ENCODE assay signal across 10 cellular contexts in the genomic region with DNA sequence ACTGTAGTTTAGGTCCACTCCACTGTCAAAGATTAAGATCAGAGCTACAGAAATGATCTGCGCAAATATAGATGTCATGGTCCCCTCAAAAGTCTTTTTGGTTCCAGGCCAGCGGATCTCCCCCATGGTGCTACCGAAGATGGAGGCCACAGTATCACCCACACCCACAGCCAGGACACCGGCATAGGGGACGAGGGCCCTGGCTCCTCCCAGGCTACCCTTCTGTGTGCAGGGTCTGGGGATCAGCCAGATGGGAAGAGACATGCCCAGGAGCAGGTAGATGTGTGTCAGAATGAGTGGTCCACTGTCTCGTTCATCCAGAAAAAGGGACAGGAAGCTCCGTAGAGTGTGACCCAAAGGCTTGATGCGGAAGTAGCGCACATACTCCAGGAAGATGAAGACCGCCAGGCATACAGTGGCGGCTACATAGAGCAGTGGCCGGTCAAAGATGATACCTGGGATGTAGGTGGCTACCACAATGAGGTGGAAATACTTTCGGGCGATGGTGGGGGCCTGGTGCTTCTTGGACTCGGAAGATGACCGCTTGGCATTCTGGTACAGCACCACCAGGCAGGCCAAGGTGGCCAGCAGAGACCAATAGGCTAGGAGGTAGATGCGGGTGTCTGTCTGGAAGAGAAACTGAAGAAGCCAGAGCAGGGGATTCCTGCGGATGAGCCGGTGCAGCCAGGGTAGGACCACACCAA. TPM values are rescaled to one million over a fixed set of nuclear protein-coding genes. Genes with fewer than 3 reads are reported as not detected.
DNase-seq lines count a peak whose midpoint lies in the region; ATAC-seq and TF ChIP-seq lines count a peak whose summit lies in the region.
"Had no signal": no experiment of that assay in that cellular context is flagged by ENCODE, and none has a peak within 500 bp of the region (broad histone marks: within the 10 kb centered on the region; RNA-seq: fewer than 3 reads in every experiment).

No MANE protein-coding gene starts in this region.

- H3K27me3 Mint-ChIP-seq in activated CD8-positive, alpha-beta memory T cell treated with anti-CD3 and anti-CD28 coated beads, Interleukin-2, amount 10 ng/mL, durations not matched to agents 7 days and 5 days, result no peaks in the 10 kb centered on the region
- H3K27me3 Mint-ChIP-seq in activated B cell treated with CpG ODN at 0.5 μM for 24 hours, result no peaks in the 10 kb centered on the region

- H3K36me3 ChIP-seq in iPS-15b (ENCODE audit: control insufficient read depth, insufficient read depth, low read length), result peaks cover 4% of the 10 kb centered on the region

- CTCF ChIA-PET in activated CD8-positive, alpha-beta memory T cell treated with anti-CD3 and anti-CD28 coated beads, Interleukin-2, amount 10 ng/mL, durations not matched to agents 7 days and 5 days (lab: Charles Lee), result interaction anchor here (0.6 kb wide), 1 partner anchor 110 kb away, joined by 3 read pairs; no protein-coding TSS in a partner anchor
- CTCF ChIA-PET in activated B cell treated with CpG ODN at 0.5 μM for 24 hours (lab: Charles Lee), result interaction anchor here (0.6 to 1.1 kb wide), 2 partner anchors 17 to 194 kb away, joined by 3 to 4 read pairs; no protein-coding TSS in a partner anchor

- H3K4me3 Mint-ChIP-seq in activated CD8-positive, alpha-beta memory T cell treated with anti-CD3 and anti-CD28 coated beads, Interleukin-2, amount 10 ng/mL, durations not matched to agents 7 days and 5 days, result peak overlapping the region; percentile 99
- peak overlapping the region; percentile 98 for H3K4me3 Mint-ChIP-seq in activated B cell treated with CpG ODN at 0.5 μM for 24 hours
- peak overlapping the region; percentile 96 for H3K4me3 Mint-ChIP-seq in stimulated activated effector memory CD8-positive, alpha-beta T cell treated with anti-CD3 and anti-CD28 coated beads, Interleukin-12 subunit alpha, Interleukin-12 subunit beta, amount 100 ng/mL, for 72 hours

- POLR2A ChIA-PET in activated B cell treated with CpG ODN at 0.5 μM for 24 hours (lab: Charles Lee), result interaction anchor here (1.3 kb wide), 1 partner anchor 21 kb away, joined by 3 read pairs; no protein-coding TSS in a partner anchor

- H3K9ac ChIP-seq in iPS-15b (ENCODE audit: low read depth, low read length), result no peak overlapping the region

- no peak overlapping the region for H3K27ac Mint-ChIP-seq in activated CD8-positive, alpha-beta memory T cell treated with anti-CD3 and anti-CD28 coated beads, Interleukin-2, amount 10 ng/mL, durations not matched to agents 7 days and 5 days
- peak overlapping the region; percentile 51 for H3K27ac Mint-ChIP-seq in activated B cell treated with CpG ODN at 0.5 μM for 24 hours
- peak overlapping the region; percentile 98 for H3K27ac Mint-ChIP-seq in stimulated activated effector memory CD8-positive, alpha-beta T cell treated with anti-CD3 and anti-CD28 coated beads, Interleukin-12 subunit alpha, Interleukin-12 subunit beta, amount 100 ng/mL, for 72 hours

- peak overlapping the region; percentile 92 for H3K4me3 ChIP-seq in iPS-15b (ENCODE audit: low read depth, low read length)

- TF ChIP-seq CTCF in activated B cell treated with CpG ODN at 0.5 μM for 24 hours (IDR thresholded peaks at IDR 0.05), result no peak

- H3K27me3 ChIP-seq in iPS-15b (ENCODE audit: control insufficient read depth, insufficient read depth, low read length), result no peaks in the 10 kb centered on the region

- H3K4me1 ChIP-seq in iPS-15b (ENCODE audit: control insufficient read depth, insufficient read depth, low read length), result peaks cover 2% of the 10 kb centered on the region

- no peaks in the 10 kb centered on the region for H3K9me3 ChIP-seq in iPS-15b (ENCODE audit: control insufficient read depth, insufficient read depth, low read length)

- no peaks in the 10 kb centered on the region for H3K9me3 Mint-ChIP-seq in activated CD8-positive, alpha-beta memory T cell treated with anti-CD3 and anti-CD28 coated beads, Interleukin-2, amount 10 ng/mL, durations not matched to agents 7 days and 5 days (ENCODE audit: low read depth)
- H3K9me3 Mint-ChIP-seq in activated B cell treated with CpG ODN at 0.5 μM for 24 hours, result no peaks in the 10 kb centered on the region
- H3K9me3 Mint-ChIP-seq in stimulated activated effector memory CD8-positive, alpha-beta T cell treated with anti-CD3 and anti-CD28 coated beads, Interleukin-12 subunit alpha, Interleukin-12 subunit beta, amount 100 ng/mL, for 72 hours, result no peaks in the 10 kb centered on the region

- ATAC-seq in activated CD8-positive, alpha-beta memory T cell treated with anti-CD3 and anti-CD28 coated beads, Interleukin-2, amount 10 ng/mL, durations not matched to agents 7 days and 5 days, result no peak
- ATAC-seq in activated B cell treated with CpG ODN at 0.5 μM for 24 hours (ENCODE audit: low read depth) (no peak), GM21528 (IDR thresholded peaks at IDR 0.05; ENCODE audit: low FRiP score, unreplicated experiment) (no peak)
- ATAC-seq in stimulated activated effector memory CD8-positive, alpha-beta T cell treated with anti-CD3 and anti-CD28 coated beads, Interleukin-12 subunit alpha, Interleukin-12 subunit beta, amount 100 ng/mL, for 72 hours, result no peak

- no peak for DNase-seq in activated CD8-positive, alpha-beta memory T cell treated with anti-CD3 and anti-CD28 coated beads, Interleukin-2, amount 10 ng/mL, durations not matched to agents 7 days and 5 days
- DNase-seq in activated CD8-positive, alpha-beta memory T cell treated with anti-CD3 and anti-CD28 coated beads, Interleukin-2, amount 50 U/mL, for 48 hours, result no peak
- DNase-seq in activated B cell treated with CpG ODN at 0.5 μM for 24 hours (no peak), A172 (ENCODE audit: low spot score) (no peak)
- DNase-seq in stimulated activated effector memory CD8-positive, alpha-beta T cell treated with anti-CD3 and anti-CD28 coated beads, Interleukin-12 subunit alpha, Interleukin-12 subunit beta, amount 100 ng/mL, for 72 hours (ENCODE audit: low spot score in 2 of 2), result no peak
- DNase-seq in effector CD4-positive, alpha-beta T cell, result no peak
- DNase-seq: activated CD4-positive, alpha-beta T cell treated with anti-CD3 and anti-CD28 coated beads, Interleukin-2, amount 50 U/mL, for 48 hours; NCI-H1417 treated with DMSO at 0.1 percent for 48 hours had no signal

- intact Hi-C loops in activated B cell treated with CpG ODN at 0.5 μM for 24 hours (cut with micrococcal nuclease), result loop anchor here (10.0 kb wide), 1 partner anchor 241 kb away; a partner anchor contains a TSS

- H3K4me1 Mint-ChIP-seq in activated CD8-positive, alpha-beta memory T cell treated with anti-CD3 and anti-CD28 coated beads, Interleukin-2, amount 10 ng/mL, durations not matched to agents 7 days and 5 days, result peaks cover 27% of the 10 kb centered on the region
- peaks cover 27% of the 10 kb centered on the region for H3K4me1 Mint-ChIP-seq in activated B cell treated with CpG ODN at 0.5 μM for 24 hours
- H3K4me1 Mint-ChIP-seq in stimulated activated effector memory CD8-positive, alpha-beta T cell treated with anti-CD3 and anti-CD28 coated beads, Interleukin-12 subunit alpha, Interleukin-12 subunit beta, amount 100 ng/mL, for 72 hours, result peaks cover 22% of the 10 kb centered on the region

- H3K36me3 Mint-ChIP-seq in activated CD8-positive, alpha-beta memory T cell treated with anti-CD3 and anti-CD28 coated beads, Interleukin-2, amount 10 ng/mL, durations not matched to agents 7 days and 5 days, result peaks cover 4% of the 10 kb centered on the region
- peaks cover 22% of the 10 kb centered on the region for H3K36me3 Mint-ChIP-seq in activated B cell treated with CpG ODN at 0.5 μM for 24 hours (ENCODE audit: low read depth)
- H3K36me3 Mint-ChIP-seq in stimulated activated effector memory CD8-positive, alpha-beta T cell treated with anti-CD3 and anti-CD28 coated beads, Interleukin-12 subunit alpha, Interleukin-12 subunit beta, amount 100 ng/mL, for 72 hours, result peaks cover 48% of the 10 kb centered on the region

RNA-seq across cellular contexts. Expression of a gene that starts 1.5 kb away (rescaled TPM):
- 10 to 100 TPM in 1 of 2 experiments, 1 to 10 TPM in 1; 7.7 to 11.1 TPM for total RNA-seq in activated CD8-positive, alpha-beta memory T cell treated with anti-CD3 and anti-CD28 coated beads, Interleukin-2, amount 10 ng/mL, durations not matched to agents 7 days and 5 days
- 9.0 and 10.3 TPM in 2 replicates for total RNA-seq in activated B cell treated with CpG ODN at 0.5 μM for 24 hours
- total RNA-seq in A172 (2014; rRNA removed; shearing (Covaris generic)), result 56.7 and 57.4 TPM in 2 replicates

RNA-seq across cellular contexts. Expression of a gene that starts 1.5 kb away (rescaled TPM):
- 100 to 1,000 TPM in 1 of 2 experiments, 10 to 100 TPM in 1; 88.0 to 108 TPM for total RNA-seq in activated CD8-positive, alpha-beta memory T cell treated with anti-CD3 and anti-CD28 coated beads, Interleukin-2, amount 10 ng/mL, durations not matched to agents 7 days and 5 days
- 76.9 and 103 TPM in 2 replicates for total RNA-seq in activated B cell treated with CpG ODN at 0.5 μM for 24 hours
- 57.4 and 76.4 TPM in 2 replicates for total RNA-seq in A172 (2014; rRNA removed; shearing (Covaris generic))

RNA-seq across cellular contexts. Expression of a gene that starts 25.2 kb away (rescaled TPM):
- under 1 TPM; 0.47 to 0.63 TPM for total RNA-seq in activated CD8-positive, alpha-beta memory T cell treated with anti-CD3 and anti-CD28 coated beads, Interleukin-2, amount 10 ng/mL, durations not matched to agents 7 days and 5 days
- total RNA-seq in activated B cell treated with CpG ODN at 0.5 μM for 24 hours, result 0.86 and 1.0 TPM in 2 replicates
- total RNA-seq in A172 (2014; rRNA removed; shearing (Covaris generic)), result not detected in 2 replicates
